Comparison of ENCODE assay signal across 1 cellular context in the genomic region with DNA sequence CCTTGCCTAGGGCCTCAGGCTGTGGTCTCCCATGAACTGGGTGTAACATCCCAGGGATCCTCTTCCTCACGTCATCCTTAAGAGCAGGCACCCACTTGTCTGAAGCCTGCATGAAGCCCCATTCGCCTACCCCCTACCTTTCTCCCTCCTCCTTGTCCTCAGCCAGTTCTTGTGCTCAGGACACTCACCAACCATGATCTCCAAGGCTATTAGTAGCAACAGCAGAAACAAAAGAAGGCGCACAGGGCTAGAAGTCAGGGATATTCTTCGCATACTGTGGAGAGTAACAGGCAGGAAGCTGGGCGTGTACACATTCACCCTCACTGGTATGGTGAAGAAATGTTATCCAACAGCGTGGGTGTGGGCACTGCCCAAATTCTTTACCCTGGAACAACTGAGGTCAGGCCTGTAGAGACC.
TF ChIP-seq lines count a peak whose summit lies in the region.

No MANE protein-coding gene starts in this region.

TF ChIP-seq in IMR-90, 13 proteins besides CTCF, POLR2A, EP300 and RAD21:
- TF ChIP-seq BHLHE40 (IDR thresholded peaks at IDR 0.05; ENCODE audit: low read depth, low read length) (no peak), MAFK (IDR thresholded peaks at IDR 0.05; ENCODE audit: low read depth, low read length) (no peak), NFE2L2 (IDR thresholded peaks at IDR 0.05; ENCODE audit: low read depth, low read length) (no peak), MAZ (IDR thresholded peaks at IDR 0.05; ENCODE audit: borderline replicate concordance, low read depth, low read length) (no peak), SMC3 (IDR thresholded peaks at IDR 0.05; ENCODE audit: low read depth, low read length) (no peak), CEBPB (IDR thresholded peaks at IDR 0.05; ENCODE audit: low read depth, low read length) (no peak), RCOR1 (IDR thresholded peaks at IDR 0.05; ENCODE audit: insufficient replicate concordance, low read length) (no peak), FOS (IDR thresholded peaks at IDR 0.05; ENCODE audit: low read depth, low read length) (no peak), CHD1 (IDR thresholded peaks at IDR 0.05; ENCODE audit: low read depth, low read length) (no peak), MXI1 (IDR thresholded peaks at IDR 0.05; ENCODE audit: borderline replicate concordance, low read depth, low read length) (no peak)
- TF ChIP-seq, protein P1, sequence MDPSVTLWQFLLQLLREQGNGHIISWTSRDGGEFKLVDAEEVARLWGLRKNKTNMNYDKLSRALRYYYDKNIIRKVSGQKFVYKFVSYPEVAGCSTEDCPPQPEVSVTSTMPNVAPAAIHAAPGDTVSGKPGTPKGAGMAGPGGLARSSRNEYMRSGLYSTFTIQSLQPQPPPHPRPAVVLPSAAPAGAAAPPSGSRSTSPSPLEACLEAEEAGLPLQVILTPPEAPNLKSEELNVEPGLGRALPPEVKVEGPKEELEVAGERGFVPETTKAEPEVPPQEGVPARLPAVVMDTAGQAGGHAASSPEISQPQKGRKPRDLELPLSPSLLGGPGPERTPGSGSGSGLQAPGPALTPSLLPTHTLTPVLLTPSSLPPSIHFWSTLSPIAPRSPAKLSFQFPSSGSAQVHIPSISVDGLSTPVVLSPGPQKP (IDR thresholded peaks at IDR 0.05; ENCODE audit: borderline replicate concordance, low read depth, low read length) = no peak
- TF ChIP-seq, protein P2, sequence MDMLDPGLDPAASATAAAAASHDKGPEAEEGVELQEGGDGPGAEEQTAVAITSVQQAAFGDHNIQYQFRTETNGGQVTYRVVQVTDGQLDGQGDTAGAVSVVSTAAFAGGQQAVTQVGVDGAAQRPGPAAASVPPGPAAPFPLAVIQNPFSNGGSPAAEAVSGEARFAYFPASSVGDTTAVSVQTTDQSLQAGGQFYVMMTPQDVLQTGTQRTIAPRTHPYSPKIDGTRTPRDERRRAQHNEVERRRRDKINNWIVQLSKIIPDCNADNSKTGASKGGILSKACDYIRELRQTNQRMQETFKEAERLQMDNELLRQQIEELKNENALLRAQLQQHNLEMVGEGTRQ (IDR thresholded peaks at IDR 0.05; ENCODE audit: low read depth, low read length) = no peak
